ENCODE assay signal across 27 cellular contexts in genomic region chr2:121179467-121179866, GRCh38.
"Had no signal": no experiment of that assay in that cellular context is flagged by ENCODE, and none has a peak within 500 bp of the region (broad histone marks: within the 10 kb centered on the region; RNA-seq: fewer than 3 reads in every experiment).

No MANE protein-coding gene starts in this region.

- H3K9me3 Mint-ChIP-seq: stimulated activated effector memory CD8-positive, alpha-beta T cell treated with anti-CD3 and anti-CD28 coated beads, Interleukin-12 subunit alpha, Interleukin-12 subunit beta, amount 100 ng/mL, for 72 hours; stimulated activated memory B cell treated with anti-CD40 and anti-IgM and Interleukin-4, amounts not matched to agents 10 μg/mL and 1 μg/mL and 100 μg/mL, for 72 hours; stimulated activated naive CD8-positive, alpha-beta T cell treated with anti-CD3 and anti-CD28 coated beads, Interleukin-15, amount 100 ng/mL, for 72 hours; stimulated activated naive CD8-positive, alpha-beta T cell treated with anti-CD3 and anti-CD28 coated beads, Interleukin-15, Interleukin-2, amounts not matched to agents 100 ng/mL and 50 ng/mL, for 24 hours; type B pancreatic cell had no signal

- H3K36me3 Mint-ChIP-seq: stimulated activated effector memory CD8-positive, alpha-beta T cell treated with anti-CD3 and anti-CD28 coated beads, Interleukin-12 subunit alpha, Interleukin-12 subunit beta, amount 100 ng/mL, for 72 hours; stimulated activated memory B cell treated with anti-CD40 and anti-IgM and Interleukin-4, amounts not matched to agents 10 μg/mL and 1 μg/mL and 100 μg/mL, for 72 hours; type B pancreatic cell had no signal

- H3K4me1 ChIP-seq: stomach, testis, thyroid gland, tibial artery, tibial nerve, transverse colon, upper lobe of left lung, uterus had no signal

- H3K27ac Mint-ChIP-seq: stimulated activated effector memory CD8-positive, alpha-beta T cell treated with anti-CD3 and anti-CD28 coated beads, Interleukin-12 subunit alpha, Interleukin-12 subunit beta, amount 100 ng/mL, for 72 hours; stimulated activated memory B cell treated with anti-CD40 and anti-IgM and Interleukin-4, amounts not matched to agents 10 μg/mL and 1 μg/mL and 100 μg/mL, for 72 hours; stimulated activated naive B cell treated with anti-CD40 and anti-IgM and Interleukin-4, amounts not matched to agents 10 μg/mL and 1 μg/mL and 100 μg/mL, for 72 hours; stimulated activated naive CD8-positive, alpha-beta T cell treated with anti-CD3 and anti-CD28 coated beads, Interleukin-15, amount 100 ng/mL, for 72 hours; stimulated activated naive CD8-positive, alpha-beta T cell treated with anti-CD3 and anti-CD28 coated beads, Interleukin-15, Interleukin-2, amounts not matched to agents 100 ng/mL and 50 ng/mL, for 24 hours; type B pancreatic cell had no signal

- H3K27ac ChIP-seq: stomach, suprapubic skin, testis, thoracic aorta, thyroid gland, tibial artery, tibial nerve, transverse colon, upper lobe of left lung, uterus, vagina had no signal

- H3K27me3 ChIP-seq: suprapubic skin, testis, thyroid gland, tibial nerve, transverse colon, upper lobe of left lung, uterus, vagina had no signal

- H3K36me3 ChIP-seq: stomach, suprapubic skin, thoracic aorta, thyroid gland, tibial artery, tibial nerve, transverse colon, upper lobe of left lung, uterus, vagina had no signal

- H3K4me3 Mint-ChIP-seq: stimulated activated effector memory CD8-positive, alpha-beta T cell treated with anti-CD3 and anti-CD28 coated beads, Interleukin-12 subunit alpha, Interleukin-12 subunit beta, amount 100 ng/mL, for 72 hours; stimulated activated memory B cell treated with anti-CD40 and anti-IgM and Interleukin-4, amounts not matched to agents 10 μg/mL and 1 μg/mL and 100 μg/mL, for 72 hours; stimulated activated naive B cell treated with anti-CD40 and anti-IgM and Interleukin-4, amounts not matched to agents 10 μg/mL and 1 μg/mL and 100 μg/mL, for 72 hours; stimulated activated naive CD8-positive, alpha-beta T cell treated with anti-CD3 and anti-CD28 coated beads, Interleukin-15, amount 100 ng/mL, for 72 hours; stimulated activated naive CD8-positive, alpha-beta T cell treated with anti-CD3 and anti-CD28 coated beads, Interleukin-15, Interleukin-2, amounts not matched to agents 100 ng/mL and 50 ng/mL, for 24 hours; type B pancreatic cell had no signal

- H3K4me1 Mint-ChIP-seq: stimulated activated effector memory CD8-positive, alpha-beta T cell treated with anti-CD3 and anti-CD28 coated beads, Interleukin-12 subunit alpha, Interleukin-12 subunit beta, amount 100 ng/mL, for 72 hours; stimulated activated memory B cell treated with anti-CD40 and anti-IgM and Interleukin-4, amounts not matched to agents 10 μg/mL and 1 μg/mL and 100 μg/mL, for 72 hours; stimulated activated naive B cell treated with anti-CD40 and anti-IgM and Interleukin-4, amounts not matched to agents 10 μg/mL and 1 μg/mL and 100 μg/mL, for 72 hours; stimulated activated naive CD8-positive, alpha-beta T cell treated with anti-CD3 and anti-CD28 coated beads, Interleukin-15, amount 100 ng/mL, for 72 hours had no signal

- H3K4me3 ChIP-seq: stomach, suprapubic skin, thoracic aorta, thyroid gland, tibial artery, tibial nerve, transverse colon, upper lobe of left lung, uterus, vagina had no signal

- H3K9me3 ChIP-seq: stomach, suprapubic skin, testis, thoracic aorta, thyroid gland, tibial artery, tibial nerve, transverse colon, upper lobe of left lung, uterus, vagina had no signal

- ATAC-seq: stimulated activated effector memory CD8-positive, alpha-beta T cell treated with anti-CD3 and anti-CD28 coated beads, Interleukin-12 subunit alpha, Interleukin-12 subunit beta, amount 100 ng/mL, for 72 hours; stimulated activated memory B cell treated with anti-CD40 and anti-IgM and Interleukin-4, amounts not matched to agents 10 μg/mL and 1 μg/mL and 100 μg/mL, for 72 hours; stimulated activated naive B cell treated with anti-CD40 and anti-IgM and Interleukin-4, amounts not matched to agents 10 μg/mL and 1 μg/mL and 100 μg/mL, for 72 hours; stimulated activated naive CD8-positive, alpha-beta T cell treated with anti-CD3 and anti-CD28 coated beads, Interleukin-15, amount 100 ng/mL, for 72 hours; stimulated activated naive CD8-positive, alpha-beta T cell treated with anti-CD3 and anti-CD28 coated beads, Interleukin-15, Interleukin-2, amounts not matched to agents 100 U/mL and 50 U/mL, for 24 hours had no signal

- DNase-seq: stimulated activated CD4-positive, alpha-beta T cell treated with anti-CD3 and anti-CD28 coated beads, Interleukin-2, amount 100 ng/mL, for 48 hours; stimulated activated CD4-positive, alpha-beta T cell treated with anti-CD3 and anti-CD28 coated beads, Interleukin-4, amount 100 ng/mL, for 1 hour; stimulated activated CD4-positive, alpha-beta T cell treated with anti-CD3 and anti-CD28 coated beads, Interleukin-4, amount 100 ng/mL, for 24 hours; stimulated activated CD4-positive, alpha-beta T cell treated with anti-CD3 and anti-CD28 coated beads, Interleukin-4, amount 100 ng/mL, for 4 hours; stimulated activated CD8-positive, alpha-beta memory T cell treated with anti-CD3 and anti-CD28 coated beads, Interleukin-4, amount 100 ng/mL, for 48 hours; stimulated activated naive B cell treated with anti-CD40 and anti-IgM and Interleukin-4, amounts not matched to agents 10 μg/mL and 1 μg/mL and 100 μg/mL, for 72 hours; stimulated activated naive CD4-positive, alpha-beta T cell; stimulated activated naive CD4-positive, alpha-beta T cell treated with Interleukin-2 at 50 U/mL for 16 hours; stimulated activated naive CD8-positive, alpha-beta T cell treated with anti-CD3 and anti-CD28 coated beads, Interleukin-15, amount 100 ng/mL, for 72 hours; stimulated activated naive CD8-positive, alpha-beta T cell treated with anti-CD3 and anti-CD28 coated beads, Interleukin-15, Interleukin-2, amounts not matched to agents 100 U/mL and 50 U/mL, for 24 hours; substantia nigra; thyroid gland; tibial artery; transverse colon; trophoblast cell; uterus had no signal
